Comparison of ENCODE assay signal across 1 cellular context in genomic region chr7:25495342-25495855, GRCh38.
TF ChIP-seq lines count a peak whose summit lies in the region.

No MANE protein-coding gene starts in this region.

TF ChIP-seq in GM23338, 12 proteins besides CTCF, POLR2A, EP300 and RAD21 (continued from another document):
- TF ChIP-seq ZNF462 (CRISPR knock-in tag; IDR thresholded peaks at IDR 0.05): no peak
- TF ChIP-seq EZH2phosphoT487 (IDR thresholded peaks at IDR 0.05; ENCODE audit: unreplicated experiment): no peak
- no peak for TF ChIP-seq CREB1 (CRISPR knock-in tag; IDR thresholded peaks at IDR 0.05; ENCODE audit: low read depth)
- no peak for TF ChIP-seq STAT1 (IDR thresholded peaks at IDR 0.05; ENCODE audit: unreplicated experiment)
